Comparison of ENCODE assay signal across 8 cellular contexts in the genomic region with DNA sequence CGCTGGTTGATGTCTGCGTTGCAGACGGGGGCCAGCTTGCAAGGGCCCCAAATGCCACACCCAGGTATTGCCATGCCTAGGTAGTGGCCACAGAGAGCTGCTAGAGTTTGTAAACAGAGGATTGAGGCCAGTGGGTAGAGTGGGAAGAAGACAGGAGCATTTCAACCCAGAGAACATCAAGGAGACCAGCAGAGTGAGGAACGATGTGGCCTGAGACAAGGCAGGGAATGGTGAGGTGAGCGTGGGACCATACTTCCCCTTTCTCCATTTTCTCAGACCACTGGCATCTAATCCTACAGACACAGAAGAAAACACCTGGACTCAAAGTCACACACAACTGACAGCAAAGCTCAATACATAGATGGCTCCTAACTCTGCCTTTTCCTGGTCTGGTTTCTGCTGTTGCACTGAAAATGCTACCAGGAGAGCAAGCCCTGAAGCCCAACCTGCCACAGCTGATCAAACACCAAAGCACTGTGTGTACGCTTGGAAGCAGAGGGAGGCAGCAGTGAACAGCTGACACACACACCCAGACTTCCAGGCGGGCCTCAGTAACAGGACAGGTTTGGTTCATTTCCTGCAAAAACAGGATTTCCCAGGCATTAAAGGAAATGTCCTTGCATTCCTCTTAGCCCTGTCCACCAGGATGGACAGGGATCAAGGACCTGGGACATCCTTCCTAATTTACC. TPM values are rescaled to one million over a fixed set of nuclear protein-coding genes. Genes with fewer than 3 reads are reported as not detected.
DNase-seq lines count a peak whose midpoint lies in the region; ATAC-seq, FAIRE-seq and TF ChIP-seq lines count a peak whose summit lies in the region.
"Had no signal": no experiment of that assay in that cellular context is flagged by ENCODE, and none has a peak within 500 bp of the region (broad histone marks: within the 10 kb centered on the region; RNA-seq: fewer than 3 reads in every experiment).

No MANE protein-coding gene starts in this region.

- DNase-seq in H9 = no peak
- peak; percentile 49 for DNase-seq in NCI-H510A (lab: John Stamatoyannopoulos, UW)
- peak; percentile 59 for DNase-seq in frontal cortex (ENCODE audit: low spot score in 2 of 2)
- DNase-seq in AML-193 (lab: John Stamatoyannopoulos, UW) = no peak
- DNase-seq in effector memory CD4-positive, alpha-beta T cell = no peak

- no peak overlapping the region for H2BK20ac ChIP-seq in H9 (ENCODE audit: low read depth, low read length, poor library complexity, severe bottlenecking)

- H3K18ac ChIP-seq in H9 (ENCODE audit: insufficient read length, low read depth, low read length) = no peak overlapping the region

- no peak overlapping the region for H3K27ac ChIP-seq in H9 (ENCODE audit: insufficient read length, low read depth, low read length)
- H3K27ac ChIP-seq in effector memory CD4-positive, alpha-beta T cell (ENCODE audit: insufficient read depth, low read length, poor library complexity, severe bottlenecking) = no peak overlapping the region

- no peak overlapping the region for H3K56ac ChIP-seq in H9 (ENCODE audit: insufficient read length, low read depth, low read length)

- no peaks in the 10 kb centered on the region for H3K9me3 ChIP-seq in H9 (ENCODE audit: control insufficient read depth, low read depth, low read length)
- H3K9me3 ChIP-seq in skeletal muscle satellite cell (replicated peaks; ENCODE audit: low read length) = no peaks in the 10 kb centered on the region
- H3K9me3 ChIP-seq in effector memory CD4-positive, alpha-beta T cell (ENCODE audit: control insufficient read depth, low read length) = no peaks in the 10 kb centered on the region

- no peak overlapping the region for H3K23ac ChIP-seq in H9 (ENCODE audit: insufficient read length, low read depth, low read length)

- no peak overlapping the region for H3K14ac ChIP-seq in H9 (ENCODE audit: insufficient read depth, low read length)

- WGBS in H9 (ENCODE audit: extremely low coverage, insufficient read length, low lambda C conversion rate) = no CpG with 5 or more reads among the region's 7 CpGs

- H3K9ac ChIP-seq in H9 (ENCODE audit: extremely low read depth, insufficient read length, low read length) (no peak overlapping the region), skeletal muscle satellite cell (ENCODE audit: low read depth, low read length) (no peak overlapping the region)

- H3T11ph ChIP-seq in H9 (ENCODE audit: low read length) = no peak overlapping the region

- H3K4me1 Mint-ChIP-seq in H9 = peaks cover 51 to 55% of the 10 kb centered on the region in 2 experiments

- no peak for FAIRE-seq in frontal cortex (lab: Jason Lieb, UNC)

- no peaks in the 10 kb centered on the region for H3K36me3 ChIP-seq in skeletal muscle satellite cell (ENCODE audit: insufficient read depth, low read length)
- H3K36me3 ChIP-seq in effector memory CD4-positive, alpha-beta T cell (ENCODE audit: control insufficient read depth, insufficient read depth, low read length) = no peaks in the 10 kb centered on the region

- H3K4me3 Mint-ChIP-seq in H9 = peak overlapping the region; percentile 74 to 80; a peak in 3 of 5 replicates

- no peak for TF ChIP-seq CTCF in H9 (conservative IDR thresholded peaks at IDR 0.05)

- H3K36me3 Mint-ChIP-seq in H9 (ENCODE audit: insufficient read depth in 1 of 3, low read depth in 3 of 3) = peaks cover 2 to 29% (median 28%) of the 10 kb centered on the region in 3 experiments; a peak in 6 of 7 replicates

- no peak overlapping the region for H2BK120ac ChIP-seq in H9 (ENCODE audit: low read depth, low read length, poor library complexity, severe bottlenecking)

- H3K27me3 Mint-ChIP-seq in H9 (ENCODE audit: low read depth) = peaks cover 19% of the 10 kb centered on the region

- H3K79me1 ChIP-seq in H9 (ENCODE audit: insufficient read depth, low read depth, low read length, poor library complexity, severe bottlenecking) = no peaks in the 10 kb centered on the region

- H3K4me2 ChIP-seq in H9 (ENCODE audit: insufficient read depth, insufficient read length, low read length) (peak overlapping the region; percentile 48), skeletal muscle satellite cell (ENCODE audit: low read length) (peak overlapping the region; percentile 53)

- no peak overlapping the region for H4K91ac ChIP-seq in H9 (ENCODE audit: insufficient read length, low read depth, low read length)

- H4K5ac ChIP-seq in H9 (ENCODE audit: insufficient read length, low read depth, low read length) = no peak overlapping the region

- H3K79me2 ChIP-seq in H9 (ENCODE audit: insufficient read depth, low read length) = no peaks in the 10 kb centered on the region; the same call in 1 of the 2 replicates

- ATAC-seq in GM21381 (IDR thresholded peaks at IDR 0.05; ENCODE audit: unreplicated experiment) = no peak

- H3K27me3 ChIP-seq in H9 (ENCODE audit: insufficient read depth, low read length) = no peaks in the 10 kb centered on the region; the same call in 1 of the 2 replicates
- H3K27me3 ChIP-seq in skeletal muscle satellite cell (ENCODE audit: control insufficient read depth, insufficient read depth, low read length) = peaks cover 2% of the 10 kb centered on the region
- peaks cover 6% of the 10 kb centered on the region for H3K27me3 ChIP-seq in effector memory CD4-positive, alpha-beta T cell (replicated peaks; ENCODE audit: control insufficient read depth, insufficient read depth, low read length, poor library complexity, severe bottlenecking)

- H2BK15ac ChIP-seq in H9 (ENCODE audit: low read depth, low read length) = no peak overlapping the region

- H2BK12ac ChIP-seq in H9 (ENCODE audit: insufficient read length, low read depth, low read length) = no peak overlapping the region

- H3K23me2 ChIP-seq in H9 (ENCODE audit: insufficient read length, low read depth, low read length, poor library complexity, severe bottlenecking) = no peaks in the 10 kb centered on the region

- H4K20me1 ChIP-seq in H9 (ENCODE audit: control insufficient read depth, insufficient read depth, insufficient read length) = peaks cover 2% of the 10 kb centered on the region

- H3K27ac Mint-ChIP-seq in H9 = peak overlapping the region in 2 of 3 experiments; percentile 18 to 23; a peak in 1 of 7 replicates
- H3K27ac Mint-ChIP-seq: dendritic cell treated with granulocyte-macrophage colony-stimulating factor and Interleukin-4, amounts not matched to agents 40 ng/mL and 50 ng/mL, for 4 days had no signal

- H2BK5ac ChIP-seq in H9 (ENCODE audit: insufficient read length, low read length) = no peak overlapping the region

- no peak overlapping the region for H3K4ac ChIP-seq in H9 (ENCODE audit: low read depth, low read length)

- H2AK5ac ChIP-seq in H9 (ENCODE audit: insufficient read length, low read length) = no peak overlapping the region

- H3K9me3 Mint-ChIP-seq in H9 = peaks cover 2 to 5% of the 10 kb centered on the region in 2 experiments; a peak in 3 of 5 replicates
- H3K9me3 Mint-ChIP-seq: dendritic cell treated with granulocyte-macrophage colony-stimulating factor and Interleukin-4, amounts not matched to agents 40 ng/mL and 50 ng/mL, for 4 days had no signal

- no peak overlapping the region for H4K8ac ChIP-seq in H9 (replicated peaks; ENCODE audit: insufficient read length, low read depth, low read length)

- no peak overlapping the region for H2AFZ ChIP-seq in H9 (ENCODE audit: low read length)

- peaks cover 4% of the 10 kb centered on the region; the same call in 1 of the 2 replicates for H3K4me1 ChIP-seq in H9 (ENCODE audit: insufficient read depth, low read length)
- H3K4me1 ChIP-seq in skeletal muscle satellite cell (ENCODE audit: control insufficient read depth, insufficient read depth, low read length) = peaks cover 12% of the 10 kb centered on the region
- H3K4me1 ChIP-seq in effector memory CD4-positive, alpha-beta T cell (ENCODE audit: control insufficient read depth, insufficient read depth, low read length, poor library complexity, severe bottlenecking) = no peaks in the 10 kb centered on the region

- H3K4me3 ChIP-seq in skeletal muscle satellite cell (ENCODE audit: low read length) = peak overlapping the region; percentile 12
- no peak overlapping the region for H3K4me3 ChIP-seq in effector memory CD4-positive, alpha-beta T cell (ENCODE audit: insufficient read depth, low read depth, low read length, poor library complexity, severe bottlenecking)

RNA-seq across cellular contexts. Expression of gene FAM174B, which starts 1.6 kb away (rescaled TPM):
- 38.0 and 38.5 TPM in 2 replicates for total RNA-seq in H9 (2021)
- total RNA-seq in frontal cortex = 16.7 TPM
- 0.25 and 0.66 TPM in 2 replicates for total RNA-seq in skeletal muscle satellite cell (2012; rRNA removed)

Comparison
In these comparisons a context has a peak if more than half of its experiments do, and no peak if none do; other contexts are left out.
1. DNase-seq: peak in NCI-H510A (single experiment) and frontal cortex (2 of 2); none in H9 (single experiment), AML-193 (0 of 2) and effector memory CD4-positive, alpha-beta T cell (0 of 3).